9 cellular contexts compared by ENCODE assay signal in the genomic region with DNA sequence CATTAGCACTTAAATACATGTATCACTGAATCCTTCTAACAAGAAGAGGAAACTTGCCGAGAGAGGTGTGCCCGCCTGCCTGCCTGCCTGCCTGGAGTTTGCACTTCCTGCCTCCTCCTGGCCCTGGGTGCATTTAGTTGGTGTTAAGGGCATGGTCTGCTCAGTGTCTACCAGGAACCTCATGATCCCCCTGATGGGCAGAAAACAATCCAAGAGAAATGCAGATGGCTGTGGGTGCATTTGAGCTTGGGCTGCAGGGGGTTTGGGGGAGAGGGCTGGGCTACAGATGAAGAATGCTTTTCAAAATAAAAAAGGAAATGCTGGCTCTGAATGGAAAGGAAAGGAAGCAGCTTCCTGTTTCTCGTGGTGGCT. TPM values are rescaled to one million over a fixed set of nuclear protein-coding genes. Genes with fewer than 3 reads are reported as not detected.
DNase-seq lines count a peak whose midpoint lies in the region; ATAC-seq, FAIRE-seq and TF ChIP-seq lines count a peak whose summit lies in the region.
"Had no signal": no experiment of that assay in that cellular context is flagged by ENCODE, and none has a peak within 500 bp of the region (broad histone marks: within the 10 kb centered on the region; RNA-seq: fewer than 3 reads in every experiment).

No MANE protein-coding gene starts in this region.

- H3K4me2 ChIP-seq in Loucy (ENCODE audit: low read depth, low read length, poor library complexity, severe bottlenecking): peak overlapping the region; percentile 76

- intact Hi-C loops in CD14-positive monocyte (cut with micrococcal nuclease): no loop called here

- H3K4me1 Mint-ChIP-seq in CD14-positive monocyte: peaks cover 58% of the 10 kb centered on the region
- peaks cover 39% of the 10 kb centered on the region for H3K4me1 Mint-ChIP-seq in endodermal cell

- H3K79me2 ChIP-seq in Loucy (ENCODE audit: insufficient read depth, low read length): peaks cover 82% of the 10 kb centered on the region

- no peaks in the 10 kb centered on the region for H3K9me2 ChIP-seq in Loucy (replicated peaks; ENCODE audit: low read depth, low read length)

- no peaks in the 10 kb centered on the region for H3K9me3 ChIP-seq in Loucy (ENCODE audit: insufficient read depth, low read depth, low read length)
- no peaks in the 10 kb centered on the region for H3K9me3 ChIP-seq in endodermal cell (ENCODE audit: control insufficient read depth, low read length)
- H3K9me3 ChIP-seq in small intestine (ENCODE audit: control insufficient read depth, low read depth): no peaks in the 10 kb centered on the region

- TF ChIP-seq CTCF in CD14-positive monocyte (IDR thresholded peaks at IDR 0.05) (no peak), Loucy (conservative IDR thresholded peaks at IDR 0.05; ENCODE audit: low read length) (no peak), endodermal cell (conservative IDR thresholded peaks at IDR 0.05) (no peak)

- H3K36me3 ChIP-seq in Loucy (ENCODE audit: insufficient read depth, low read length) (no peaks in the 10 kb centered on the region), endodermal cell (ENCODE audit: control insufficient read depth, insufficient read depth, low read length) (no peaks in the 10 kb centered on the region), small intestine (ENCODE audit: control insufficient read depth in 2 of 2, insufficient read depth in 2 of 2, low read length in 2 of 2) (no peaks in the 10 kb centered on the region)

- H3K9me3 Mint-ChIP-seq in CD14-positive monocyte: peaks cover 0 to 1% (median 0%) of the 10 kb centered on the region in 7 donors
- H3K9me3 Mint-ChIP-seq in endodermal cell: no peaks in the 10 kb centered on the region

- peak overlapping the region; percentile 85 to 95 (median 91) for H3K27ac Mint-ChIP-seq in CD14-positive monocyte
- peak overlapping the region; percentile 24 for H3K27ac Mint-ChIP-seq in endodermal cell

- H3K27me3 ChIP-seq in Loucy (ENCODE audit: insufficient read depth, low read length, poor library complexity, severe bottlenecking) (no peaks in the 10 kb centered on the region), endodermal cell (ENCODE audit: control insufficient read depth, insufficient read depth, low read length, poor library complexity, severe bottlenecking) (no peaks in the 10 kb centered on the region), small intestine (ENCODE audit: control insufficient read depth in 2 of 2, insufficient read depth in 2 of 2, low read length in 2 of 2) (no peaks in the 10 kb centered on the region)

- H2AFZ ChIP-seq in Loucy (ENCODE audit: low read length): 0 out of 2 replicates have a peak overlapping the region, but pooled peaks have one; percentile 39

- no peak overlapping the region for H3K27ac ChIP-seq in endodermal cell (ENCODE audit: low read depth, low read length)
- peak overlapping the region in 1 of 2 donors; percentile 25 for H3K27ac ChIP-seq in small intestine (ENCODE audit: low read depth in 1 of 2, low read length in 1 of 2)

- H3K4me3 Mint-ChIP-seq in CD14-positive monocyte (peak overlapping the region; percentile 64 to 80), endodermal cell (no peak overlapping the region)

- H3K4me3 ChIP-seq in Loucy (ENCODE audit: low read length, poor library complexity, severe bottlenecking) (peak overlapping the region; percentile 60), endodermal cell (ENCODE audit: low read length) (no peak overlapping the region), small intestine (ENCODE audit: low read depth in 1 of 2, low read length in 2 of 2) (no peak overlapping the region)

- H3K27me3 Mint-ChIP-seq in CD14-positive monocyte (ENCODE audit: low read depth in 3 of 3) (peaks cover 0 to 2% (median 0%) of the 10 kb centered on the region in 3 donors), endodermal cell (ENCODE audit: insufficient read depth) (no peaks in the 10 kb centered on the region)

- ATAC-seq in GM19463 (IDR thresholded peaks at IDR 0.05; ENCODE audit: unreplicated experiment): peak; percentile 16

- H3K36me3 Mint-ChIP-seq in CD14-positive monocyte (peaks cover 10 to 18% of the 10 kb centered on the region in 2 donors), endodermal cell (ENCODE audit: low read depth) (no peaks in the 10 kb centered on the region)

- H3F3A ChIP-seq in Loucy (ENCODE audit: low read depth): peaks cover 4% of the 10 kb centered on the region; the same call in 1 of the 2 replicates

- FAIRE-seq in small intestine (lab: Jason Lieb, UNC): no peak

- H4K20me1 ChIP-seq in Loucy (ENCODE audit: insufficient read depth, low read length, poor library complexity, severe bottlenecking): no peaks in the 10 kb centered on the region

- H3K4me1 ChIP-seq in Loucy (ENCODE audit: insufficient read depth, low read length, poor library complexity, severe bottlenecking) (peaks cover 55% of the 10 kb centered on the region), endodermal cell (ENCODE audit: control insufficient read depth, insufficient read depth, low read length) (peaks cover 6% of the 10 kb centered on the region), small intestine (ENCODE audit: control insufficient read depth in 2 of 2, insufficient read depth in 1 of 2, low read depth in 1 of 2, low read length in 1 of 2) (peaks cover 0 to 12% of the 10 kb centered on the region in 2 donors)

- 40 to 85% methylated on average over 1 to 3 of the region's 3 CpGs for WGBS in endodermal cell (ENCODE audit: insufficient coverage in 1 of 2, insufficient read length in 1 of 2), 2 experiments
- WGBS in small intestine, 3 donors: 55 to 66% (median 58%) methylated on average over 3 of the region's 3 CpGs

- H3K9ac ChIP-seq in Loucy (ENCODE audit: low read depth, low read length, poor library complexity, severe bottlenecking) (peak overlapping the region; percentile 62), endodermal cell (ENCODE audit: extremely low read depth, low read length, poor library complexity, severe bottlenecking) (no peak overlapping the region)

- DNase-seq in CD14-positive monocyte (ENCODE audit: low spot score): no peak
- peak; percentile 76 for DNase-seq in endodermal cell
- DNase-seq in small intestine: no peak
- no peak for DNase-seq in activated gamma-delta T cell (lab: John Stamatoyannopoulos, UW)
- no peak for DNase-seq in HCEC 1CT
- DNase-seq in amniotic stem cell (lab: John Stamatoyannopoulos, UW): no peak
- DNase-seq: RPMI8226 had no signal

RNA-seq across cellular contexts. Expression of a gene that starts 10.1 kb away (rescaled TPM):
- 1 to 10 TPM; 1.2 to 4.2 TPM for polyA plus RNA-seq in CD14-positive monocyte
- 10 to 100 TPM; 33.7 to 46.3 TPM for total RNA-seq in endodermal cell
- polyA plus RNA-seq in endodermal cell (2013, experiment 1 of 2): 18.3 TPM
- 18.3 TPM for polyA plus RNA-seq in endodermal cell (2013, experiment 2 of 2)
- polyA plus RNA-seq in small intestine: 10 to 100 TPM in 2 of 3 donors, 1 to 10 TPM in 1; 8.6 to 13.0 (median 12.8) TPM
